14 cellular contexts compared by ENCODE assay signal in the genomic region with DNA sequence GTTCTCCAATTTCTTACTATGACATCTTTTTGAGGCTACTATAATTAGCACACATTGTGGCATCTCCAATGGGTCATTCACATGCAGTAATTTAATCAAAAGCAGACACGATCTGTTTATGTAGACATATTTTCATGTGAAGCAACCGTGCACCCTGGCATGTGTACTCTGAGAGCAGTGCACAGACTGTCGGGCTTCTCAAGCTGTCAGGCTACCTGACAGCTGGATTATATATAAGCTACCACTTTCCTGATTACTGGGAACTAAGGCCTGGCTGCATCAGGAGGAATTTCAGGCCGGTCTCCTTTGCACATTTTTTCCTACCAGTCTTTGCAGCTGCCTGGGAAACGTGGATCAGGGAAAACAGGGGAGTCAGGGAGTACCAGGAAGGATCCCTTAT.
DNase-seq lines count a peak whose midpoint lies in the region; ATAC-seq and TF ChIP-seq lines count a peak whose summit lies in the region.
"Had no signal": no experiment of that assay in that cellular context is flagged by ENCODE, and none has a peak within 500 bp of the region (broad histone marks: within the 10 kb centered on the region; RNA-seq: fewer than 3 reads in every experiment).

No MANE protein-coding gene starts in this region.

- no peak overlapping the region for H2AFZ ChIP-seq in fibroblast of lung (ENCODE audit: low read length)
- H2AFZ ChIP-seq in neural cell (ENCODE audit: low read depth, low read length): no peak overlapping the region

- POLR2A ChIA-PET in BJ (lab: Charles Lee): interaction anchor here (1.1 kb wide), 1 partner anchor 25 kb away, joined by 6 read pairs; no protein-coding TSS in a partner anchor
- POLR2A ChIA-PET in Caco-2 (lab: Charles Lee): no interaction called here

- BruUV-seq in Caco-2 (replicated peaks; lab: Mats Ljungman, UMichigan): no TSS peak

- TF ChIP-seq EP300 in neural cell (conservative IDR thresholded peaks at IDR 0.05; ENCODE audit: poor library complexity, severe bottlenecking): peak; percentile 82

- intact Hi-C loops in Caco-2 (cut with micrococcal nuclease; ENCODE audit: unreplicated experiment): no loop called here

- no peak for TF ChIP-seq CTCF in BJ (IDR thresholded peaks at IDR 0.05; ENCODE audit: insufficient read depth, low read depth, low read length)
- no peak for TF ChIP-seq CTCF in fibroblast of lung (conservative IDR thresholded peaks at IDR 0.05 in 1 of 2, IDR thresholded peaks at IDR 0.05 in 1 of 2; ENCODE audit: low read depth in 1 of 2, low read length in 2 of 2)
- no peak for TF ChIP-seq CTCF in neural cell (IDR thresholded peaks at IDR 0.05; ENCODE audit: poor library complexity, severe bottlenecking)
- TF ChIP-seq CTCF in Caco-2 (IDR thresholded peaks at IDR 0.05; ENCODE audit: insufficient read depth in 1 of 2, low read depth in 1 of 2, low read length in 1 of 2, severe bottlenecking in 1 of 2, unreplicated experiment in 1 of 2): no peak

- H3K36me3 ChIP-seq in BJ (ENCODE audit: control insufficient read depth, insufficient read depth, low read length) (peaks cover 3% of the 10 kb centered on the region; the same call in 1 of the 2 replicates), fibroblast of lung (ENCODE audit: control insufficient read depth, insufficient read depth, low read length) (no peaks in the 10 kb centered on the region), neural cell (ENCODE audit: insufficient read depth, low read length) (no peaks in the 10 kb centered on the region), Caco-2 (ENCODE audit: control insufficient read depth, insufficient read depth, low read length) (no peaks in the 10 kb centered on the region)

- peak overlapping the region; percentile 26 for H3K4me2 ChIP-seq in fibroblast of lung (ENCODE audit: extremely low read depth, insufficient read depth, low read length)
- H3K4me2 ChIP-seq in neural cell (ENCODE audit: low read length): no peak overlapping the region

- CTCF ChIA-PET in BJ (lab: Yijun Ruan, JAX): interaction anchor here (1.0 kb wide), 1 partner anchor 12 kb away, joined by 3 read pairs; no protein-coding TSS in a partner anchor
- CTCF ChIA-PET in Caco-2 (lab: Charles Lee): no interaction called here

- no peaks in the 10 kb centered on the region for H4K20me1 ChIP-seq in fibroblast of lung (ENCODE audit: control insufficient read depth, extremely low read depth, insufficient read depth, low read length)
- no peaks in the 10 kb centered on the region for H4K20me1 ChIP-seq in neural cell (ENCODE audit: insufficient read depth)

- H3K9ac ChIP-seq in fibroblast of lung (ENCODE audit: insufficient read depth, low read length) (no peak overlapping the region), neural cell (ENCODE audit: low read length) (no peak overlapping the region)

- H3K27me3 ChIP-seq in BJ (ENCODE audit: control insufficient read depth, insufficient read depth, low read length): no peaks in the 10 kb centered on the region
- no peaks in the 10 kb centered on the region for H3K27me3 ChIP-seq in fibroblast of lung (ENCODE audit: control insufficient read depth, insufficient read depth, low read length)
- H3K27me3 ChIP-seq in neural cell (ENCODE audit: insufficient read depth, low read depth, low read length): no peaks in the 10 kb centered on the region
- H3K27me3 ChIP-seq in Caco-2 (replicated peaks; ENCODE audit: control insufficient read depth, insufficient read depth, low read length): no peaks in the 10 kb centered on the region
- H3K27me3 ChIP-seq: esophagus squamous epithelium had no signal

- H3K4me1 ChIP-seq in fibroblast of lung (ENCODE audit: control insufficient read depth, extremely low read depth, insufficient read depth, low read length): peaks cover 20% of the 10 kb centered on the region
- peaks cover 8% of the 10 kb centered on the region for H3K4me1 ChIP-seq in Caco-2

- no peaks in the 10 kb centered on the region for H3K9me3 Mint-ChIP-seq in Caco-2 (ENCODE audit: unreplicated experiment)

- no peaks in the 10 kb centered on the region for H3K9me3 ChIP-seq in fibroblast of lung (ENCODE audit: control insufficient read depth, insufficient read depth, low read depth, low read length)
- no peaks in the 10 kb centered on the region for H3K9me3 ChIP-seq in neural cell (ENCODE audit: low read length)
- H3K9me3 ChIP-seq in Caco-2: no peaks in the 10 kb centered on the region
- H3K9me3 ChIP-seq: esophagus squamous epithelium had no signal

- H3K79me2 ChIP-seq in fibroblast of lung (ENCODE audit: control insufficient read depth, insufficient read depth, low read length): peaks cover 2% of the 10 kb centered on the region
- H3K79me2 ChIP-seq in neural cell (replicated peaks; ENCODE audit: insufficient read depth, low read length): no peaks in the 10 kb centered on the region

- peak; percentile 27 for TF ChIP-seq RAD21 in neural cell (conservative IDR thresholded peaks at IDR 0.05)

- peaks cover 7% of the 10 kb centered on the region for H3K4me1 Mint-ChIP-seq in Caco-2 (ENCODE audit: low read depth, unreplicated experiment)

- H3K27ac ChIP-seq in fibroblast of lung (ENCODE audit: insufficient read depth, low read length) (peak overlapping the region; percentile 6), neural cell (ENCODE audit: low read length) (peak overlapping the region; percentile 5)
- H3K27ac ChIP-seq: coronary artery had no signal

- H3K4me3 Mint-ChIP-seq in Caco-2 (ENCODE audit: unreplicated experiment): no peak overlapping the region
- H3K4me3 Mint-ChIP-seq: activated naive CD8-positive, alpha-beta T cell; CD14-positive monocyte had no signal

- no peaks in the 10 kb centered on the region for H3F3A ChIP-seq in neural cell (ENCODE audit: insufficient read depth, low read length, poor library complexity, severe bottlenecking)

- no peak for ATAC-seq in HG03469 (IDR thresholded peaks at IDR 0.05; ENCODE audit: unreplicated experiment)

- H3K36me3 Mint-ChIP-seq in Caco-2 (ENCODE audit: insufficient read depth, unreplicated experiment): no peaks in the 10 kb centered on the region

- no peaks in the 10 kb centered on the region for H3K9me2 ChIP-seq in neural cell (ENCODE audit: insufficient read depth, low read length)

- no peaks in the 10 kb centered on the region for H3K27me3 Mint-ChIP-seq in Caco-2 (ENCODE audit: insufficient read depth, unreplicated experiment)
- H3K27me3 Mint-ChIP-seq: activated naive CD8-positive, alpha-beta T cell had no signal

- DNase-seq in BJ (ENCODE audit: low read depth) (peak; percentile 53), NCI-H524 treated with DMSO at 0.1 percent for 48 hours (lab: John Stamatoyannopoulos, UW) (peak; percentile 74), fibroblast of lung (ENCODE audit: low read depth in 2 of 2) (peak; percentile 64 to 93), kidney tubule cell (ENCODE audit: low spot score) (no peak), Caco-2 (no peak), anterior cingulate cortex (lab: John Stamatoyannopoulos, UW) (no peak)
- DNase-seq: esophagus squamous epithelium; NCI-H2107; stimulated activated CD4-positive, alpha-beta T cell treated with anti-CD3 and anti-CD28 coated beads, Interleukin-2, amount 100 ng/mL, for 24 hours had no signal

- no peak overlapping the region for H3K4me3 ChIP-seq in BJ (ENCODE audit: low read depth, low read length)
- no peak overlapping the region for H3K4me3 ChIP-seq in fibroblast of lung (replicated peaks in 1 of 4; ENCODE audit: control extremely low read depth in 1 of 4, insufficient read depth in 1 of 4, low read depth in 3 of 4, low read length in 4 of 4)
- no peak overlapping the region for H3K4me3 ChIP-seq in neural cell (ENCODE audit: low read length)
- H3K4me3 ChIP-seq in Caco-2 (ENCODE audit: low read depth, low read length): no peak overlapping the region
- H3K4me3 ChIP-seq: coronary artery, esophagus squamous epithelium had no signal

- H3K27ac Mint-ChIP-seq in Caco-2 (ENCODE audit: unreplicated experiment): no peak overlapping the region
- H3K27ac Mint-ChIP-seq: activated naive CD8-positive, alpha-beta T cell; CD14-positive monocyte had no signal

TF ChIP-seq in neural cell, 6 proteins besides CTCF, POLR2A, EP300 and RAD21:
- TF ChIP-seq TAF1 (IDR thresholded peaks at IDR 0.05; ENCODE audit: low read depth) (no peak), MXI1 (conservative IDR thresholded peaks at IDR 0.05; ENCODE audit: poor library complexity, severe bottlenecking) (no peak), EZH2 (IDR thresholded peaks at IDR 0.05; ENCODE audit: borderline replicate concordance, insufficient read depth, low read length, poor library complexity, severe bottlenecking) (no peak), POLR2AphosphoS5 (IDR thresholded peaks at IDR 0.05) (peak; percentile 30), REST (IDR thresholded peaks at IDR 0.05; ENCODE audit: borderline replicate concordance) (peak; percentile 89), SMC3 (conservative IDR thresholded peaks at IDR 0.05; ENCODE audit: poor library complexity) (no peak)

Comparison
In these comparisons a context has a peak if more than half of its experiments do, and no peak if none do; other contexts are left out.
1. DNase-seq: peak in BJ (single experiment), NCI-H524 treated with DMSO at 0.1 percent for 48 hours (single experiment) and fibroblast of lung (2 of 2); none in kidney tubule cell (single experiment), Caco-2 (0 of 2) and anterior cingulate cortex (0 of 58).